ENCODE assay signal across 11 cellular contexts in the genomic region with DNA sequence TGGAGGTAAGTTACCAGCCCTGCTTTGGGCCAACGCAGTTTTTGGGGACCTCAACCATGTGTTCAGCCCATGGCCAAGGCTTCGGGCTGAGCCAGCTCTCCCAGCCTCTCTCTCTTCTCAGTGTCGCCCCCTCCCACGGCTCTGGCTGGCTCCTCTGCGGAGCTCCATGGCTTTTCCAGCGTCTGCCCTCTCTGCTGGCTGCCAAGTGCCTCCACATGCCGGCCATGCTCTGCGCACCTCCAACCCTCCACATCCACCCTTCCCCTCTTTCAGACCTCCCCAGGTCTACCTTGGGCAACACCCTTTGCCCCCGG. TPM values are rescaled to one million over a fixed set of nuclear protein-coding genes. Genes with fewer than 3 reads are reported as not detected.
DNase-seq lines count a peak whose midpoint lies in the region; ATAC-seq, FAIRE-seq and TF ChIP-seq lines count a peak whose summit lies in the region.
"Had no signal": no experiment of that assay in that cellular context is flagged by ENCODE, and none has a peak within 500 bp of the region (broad histone marks: within the 10 kb centered on the region; RNA-seq: fewer than 3 reads in every experiment).

No MANE protein-coding gene starts in this region.

- H3K27me3 ChIP-seq in muscle layer of duodenum (ENCODE audit: low read depth, low read length): no peaks in the 10 kb centered on the region
- no peaks in the 10 kb centered on the region for H3K27me3 ChIP-seq in right atrium auricular region
- H3K27me3 ChIP-seq: gastrocnemius medialis had no signal

- peaks cover 69% of the 10 kb centered on the region for H3K4me1 Mint-ChIP-seq in activated naive CD8-positive, alpha-beta T cell treated with anti-CD3 and anti-CD28 coated beads, Interleukin-2, amount 10 ng/mL, durations not matched to agents 7 days and 5 days

- H3K27ac Mint-ChIP-seq in activated naive CD8-positive, alpha-beta T cell treated with anti-CD3 and anti-CD28 coated beads, Interleukin-2, amount 10 ng/mL, durations not matched to agents 7 days and 5 days: peak overlapping the region; percentile 85

- TF ChIP-seq POLR2A in H54 (IDR thresholded peaks at IDR 0.05; ENCODE audit: low read depth, low read length): no peak

- no peak for FAIRE-seq in H54 (lab: Jason Lieb, UNC)

- H3K4me3 Mint-ChIP-seq in activated naive CD8-positive, alpha-beta T cell treated with anti-CD3 and anti-CD28 coated beads, Interleukin-2, amount 10 ng/mL, durations not matched to agents 7 days and 5 days: peak overlapping the region; percentile 86

- no peaks in the 10 kb centered on the region for H3K9me3 ChIP-seq in muscle layer of duodenum (ENCODE audit: control insufficient read depth in 1 of 2, low read length in 2 of 2)
- H3K9me3 ChIP-seq in right atrium auricular region: no peaks in the 10 kb centered on the region
- H3K9me3 ChIP-seq: gastrocnemius medialis, HAP-1 had no signal

- H3K27ac ChIP-seq in C4-2B (peak overlapping the region; percentile 61), muscle layer of duodenum (ENCODE audit: low read length) (peak overlapping the region; percentile 71), right atrium auricular region (no peak overlapping the region)
- H3K27ac ChIP-seq: gastrocnemius medialis had no signal

- peak; percentile 2 for ATAC-seq in GM21529 (IDR thresholded peaks at IDR 0.05; ENCODE audit: unreplicated experiment)
- ATAC-seq in activated naive CD8-positive, alpha-beta T cell treated with anti-CD3 and anti-CD28 coated beads, Interleukin-2, amount 10 ng/mL, durations not matched to agents 7 days and 5 days (ENCODE audit: low read depth): peak; percentile 5
- ATAC-seq: gastrocnemius medialis had no signal

- peaks cover 2 to 13% of the 10 kb centered on the region in 2 donors for H3K36me3 ChIP-seq in muscle layer of duodenum (ENCODE audit: control insufficient read depth in 1 of 2, insufficient read depth in 2 of 2, low read length in 2 of 2)
- no peaks in the 10 kb centered on the region for H3K36me3 ChIP-seq in right atrium auricular region
- H3K36me3 ChIP-seq: gastrocnemius medialis, HAP-1 had no signal

- H3K4me3 ChIP-seq in muscle layer of duodenum (ENCODE audit: low read depth in 1 of 2, low read length in 2 of 2) (peak overlapping the region; percentile 22 to 28), right atrium auricular region (no peak overlapping the region)
- H3K4me3 ChIP-seq: gastrocnemius medialis, HAP-1 had no signal

- no peak for DNase-seq in activated naive CD8-positive, alpha-beta T cell treated with anti-CD3 and anti-CD28 coated beads, Interleukin-2, amount 10 ng/mL, durations not matched to agents 7 days and 5 days
- DNase-seq in HT-29 (ENCODE audit: low spot score): no peak
- no peak for DNase-seq in H54 (ENCODE audit: insufficient read length, low spot score)
- no peak for DNase-seq in mesenteric fat pad (ENCODE audit: low spot score)
- DNase-seq in right atrium auricular region (ENCODE audit: low spot score): no peak
- DNase-seq: cerebellar nuclear complex, gastrocnemius medialis had no signal

- no peaks in the 10 kb centered on the region for H3K9me3 Mint-ChIP-seq in activated naive CD8-positive, alpha-beta T cell treated with anti-CD3 and anti-CD28 coated beads, Interleukin-2, amount 10 ng/mL, durations not matched to agents 7 days and 5 days

- H3K27me3 Mint-ChIP-seq in activated naive CD8-positive, alpha-beta T cell treated with anti-CD3 and anti-CD28 coated beads, Interleukin-2, amount 10 ng/mL, durations not matched to agents 7 days and 5 days: no peaks in the 10 kb centered on the region

- H3K36me3 Mint-ChIP-seq in activated naive CD8-positive, alpha-beta T cell treated with anti-CD3 and anti-CD28 coated beads, Interleukin-2, amount 10 ng/mL, durations not matched to agents 7 days and 5 days: peaks cover 50% of the 10 kb centered on the region

- TF ChIP-seq CTCF in C4-2B (conservative IDR thresholded peaks at IDR 0.05): no peak
- no peak for TF ChIP-seq CTCF in right atrium auricular region (IDR thresholded peaks at IDR 0.05)

- POLR2A ChIA-PET in activated naive CD8-positive, alpha-beta T cell treated with anti-CD3 and anti-CD28 coated beads, Interleukin-2, amount 10 ng/mL, durations not matched to agents 7 days and 5 days (lab: Charles Lee): interaction anchor here (0.9 to 2.9 kb wide), 9 partner anchors 10 to 80 kb away, joined by 3 to 32 read pairs (median 9); a partner anchor contains a TSS

- H3K4me1 ChIP-seq in muscle layer of duodenum (ENCODE audit: control insufficient read depth in 1 of 2, insufficient read depth in 2 of 2, low read length in 2 of 2) (peaks cover 7% of the 10 kb centered on the region in 2 donors), right atrium auricular region (peaks cover 0 to 10% of the 10 kb centered on the region in 2 donors)
- H3K4me1 ChIP-seq: gastrocnemius medialis, HAP-1 had no signal

RNA-seq across cellular contexts. Expression of a gene that starts 23.2 kb away (rescaled TPM):
- 100 to 1,000 TPM; 657 to 664 TPM for total RNA-seq in activated naive CD8-positive, alpha-beta T cell treated with anti-CD3 and anti-CD28 coated beads, Interleukin-2, amount 10 ng/mL, durations not matched to agents 7 days and 5 days
- 105 and 121 TPM in 2 replicates for total RNA-seq in HT-29 (2014; rRNA removed; shearing (Covaris generic))
- total RNA-seq in mesenteric fat pad: 164 TPM
- total RNA-seq in right atrium auricular region: 10 to 100 TPM in 1 of 2 donors, 1 to 10 TPM in 1; 8.0 to 27.1 TPM

RNA-seq across cellular contexts. Expression of a gene that starts 53.6 kb away (rescaled TPM):
- 10 to 100 TPM; 66.8 to 72.6 TPM for total RNA-seq in activated naive CD8-positive, alpha-beta T cell treated with anti-CD3 and anti-CD28 coated beads, Interleukin-2, amount 10 ng/mL, durations not matched to agents 7 days and 5 days
- 64.9 and 70.1 TPM in 2 replicates for total RNA-seq in HT-29 (2014; rRNA removed; shearing (Covaris generic))
- total RNA-seq in mesenteric fat pad (55.4 TPM), right atrium auricular region (10 to 100 TPM; 36.2 to 44.1 TPM)

Comparison
In these comparisons a context has a peak if more than half of its experiments do, and no peak if none do; other contexts are left out.
1. H3K27ac ChIP-seq: peak in C4-2B (single experiment) and muscle layer of duodenum (single experiment); none in right atrium auricular region (0 of 2).
2. H3K4me3 ChIP-seq: peak in muscle layer of duodenum (2 of 2); none in right atrium auricular region (0 of 2).